ENCODE assay signal across 23 cellular contexts in genomic region chr1:28178690-28179485, GRCh38. TPM values are rescaled to one million over a fixed set of nuclear protein-coding genes. Genes with fewer than 3 reads are reported as not detected.
"Had no signal": no experiment of that assay in that cellular context is flagged by ENCODE, and none has a peak within 500 bp of the region (broad histone marks: within the 10 kb centered on the region; RNA-seq: fewer than 3 reads in every experiment).

No MANE protein-coding gene starts in this region.

- H3K9me3 Mint-ChIP-seq: activated CD4-positive, alpha-beta memory T cell treated with anti-CD3 and anti-CD28 coated beads for 36 hours; activated naive CD4-positive, alpha-beta T cell treated with anti-CD3 and anti-CD28 coated beads for 36 hours; activated naive CD8-positive, alpha-beta T cell treated with anti-CD3 and anti-CD28 coated beads, Interleukin-2, amount 10 ng/mL, durations not matched to agents 7 days and 5 days; neural crest cell; stimulated activated naive CD8-positive, alpha-beta T cell treated with anti-CD3 and anti-CD28 coated beads, Interleukin-15, Interleukin-2, amounts not matched to agents 100 ng/mL and 50 ng/mL, for 24 hours; T-cell had no signal

- H3K27me3 ChIP-seq: cardiac muscle cell, foreskin keratinocyte, right atrium auricular region had no signal

- H3K36me3 ChIP-seq: cardiac muscle cell, right atrium auricular region, tibial artery had no signal

- H3K27ac ChIP-seq: cardiac muscle cell, foreskin keratinocyte, psoas muscle, right atrium auricular region, tibial artery had no signal

- DNase-seq: activated CD4-positive, alpha-beta memory T cell treated with anti-CD3 and anti-CD28 coated beads for 36 hours; activated CD4-positive, alpha-beta T cell treated with anti-CD3 and anti-CD28 coated beads for 48 hours; activated CD4-positive, CD25-positive, alpha-beta regulatory T cell; activated effector memory CD4-positive, alpha-beta T cell treated with Interleukin-2 at 50 U/mL for 16 hours; activated naive CD4-positive, alpha-beta T cell treated with anti-CD3 and anti-CD28 coated beads for 36 hours; activated naive CD8-positive, alpha-beta T cell treated with anti-CD3 and anti-CD28 coated beads, Interleukin-2, amount 10 ng/mL, durations not matched to agents 7 days and 5 days; activated T-cell treated with anti-CD3 and anti-CD28 coated beads, Interleukin-2, amount 50 U/mL, for 48 hours; amniotic stem cell; effector CD4-positive, alpha-beta T cell; erythroblast; foreskin keratinocyte; naive thymus-derived CD4-positive, alpha-beta T cell; stimulated activated CD4-positive, alpha-beta T cell treated with anti-CD3 and anti-CD28 coated beads, Interleukin-4, amount 100 ng/mL, for 24 hours; T-cell; tibial artery had no signal

- ATAC-seq: foreskin keratinocyte; left lobe of liver; naive thymus-derived CD4-positive, alpha-beta T cell; psoas muscle; T-cell had no signal

- H3K4me3 ChIP-seq: cardiac muscle cell, lung, psoas muscle, right atrium auricular region, tibial artery had no signal

- H3K4me1 ChIP-seq: foreskin keratinocyte, psoas muscle, tibial artery had no signal

- H3K36me3 Mint-ChIP-seq: activated CD4-positive, alpha-beta memory T cell treated with anti-CD3 and anti-CD28 coated beads for 36 hours had no signal

- H3K27ac Mint-ChIP-seq: activated CD4-positive, alpha-beta memory T cell treated with anti-CD3 and anti-CD28 coated beads for 36 hours; activated naive CD4-positive, alpha-beta T cell treated with anti-CD3 and anti-CD28 coated beads for 36 hours; activated naive CD8-positive, alpha-beta T cell treated with anti-CD3 and anti-CD28 coated beads, Interleukin-2, amount 10 ng/mL, durations not matched to agents 7 days and 5 days; naive thymus-derived CD4-positive, alpha-beta T cell; stimulated activated naive CD8-positive, alpha-beta T cell treated with anti-CD3 and anti-CD28 coated beads, Interleukin-15, Interleukin-2, amounts not matched to agents 100 ng/mL and 50 ng/mL, for 24 hours had no signal

- H3K4me3 Mint-ChIP-seq: activated CD4-positive, alpha-beta memory T cell treated with anti-CD3 and anti-CD28 coated beads for 36 hours; activated naive CD4-positive, alpha-beta T cell treated with anti-CD3 and anti-CD28 coated beads for 36 hours; activated naive CD8-positive, alpha-beta T cell treated with anti-CD3 and anti-CD28 coated beads, Interleukin-2, amount 10 ng/mL, durations not matched to agents 7 days and 5 days; naive thymus-derived CD4-positive, alpha-beta T cell; neural crest cell; stimulated activated naive CD8-positive, alpha-beta T cell treated with anti-CD3 and anti-CD28 coated beads, Interleukin-15, Interleukin-2, amounts not matched to agents 100 ng/mL and 50 ng/mL, for 24 hours; T-cell had no signal

- H3K27me3 Mint-ChIP-seq: T-cell had no signal

- H3K9me3 ChIP-seq: psoas muscle, right atrium auricular region, tibial artery had no signal

RNA-seq across cellular contexts. Expression of gene PTAFR, which starts 2.4 kb away (rescaled TPM):
- total RNA-seq: glomerular endothelial cell had no signal
- polyA plus RNA-seq: cardiac muscle cell had no signal
